1 cellular context compared by ENCODE assay signal in genomic region chr7:69674701-69675182, GRCh38.
A peak's percentile ranks its signal among the peaks of the same experiment; 100 is the strongest.
TF ChIP-seq lines count a peak whose summit lies in the region.

No MANE protein-coding gene starts in this region.

TF ChIP-seq in GM12878, 131 proteins besides CTCF, POLR2A, EP300 and RAD21 (continued from another document):
- TF ChIP-seq SPI1 (IDR thresholded peaks at IDR 0.05; ENCODE audit: borderline replicate concordance, insufficient read depth, low read depth, low read length) (peak; percentile 43; the same call in 1 of the 2 replicates), SIN3A (IDR thresholded peaks at IDR 0.05; ENCODE audit: low read depth, low read length) (no peak), CEBPZ (IDR thresholded peaks at IDR 0.05; ENCODE audit: low read depth, low read length) (no peak), CBFB (IDR thresholded peaks at IDR 0.05; ENCODE audit: low read depth) (peak; percentile 51; the same call in 1 of the 2 replicates), RELB (IDR thresholded peaks at IDR 0.05; ENCODE audit: low read depth) (peak; percentile 96), ETV6 (conservative IDR thresholded peaks at IDR 0.05 in 1 of 2, IDR thresholded peaks at IDR 0.05 in 1 of 2; ENCODE audit: borderline replicate concordance in 1 of 2, low read depth in 1 of 2) (peak in 1 of 2 experiments; percentile 22; a peak in 1 of 4 replicates), EED (IDR thresholded peaks at IDR 0.05; ENCODE audit: low read depth) (peak; percentile 86), FOXK2 (IDR thresholded peaks at IDR 0.05) (no peak), SKIL (IDR thresholded peaks at IDR 0.05; ENCODE audit: low read depth, poor library complexity, severe bottlenecking) (peak; percentile 34), PKNOX1 (IDR thresholded peaks at IDR 0.05) (peak; percentile 96), USF2 (IDR thresholded peaks at IDR 0.05; ENCODE audit: borderline replicate concordance, low read depth, low read length) (no peak), NBN (IDR thresholded peaks at IDR 0.05) (peak; percentile 83), DPF2 (IDR thresholded peaks at IDR 0.05) (peak; percentile 81), ATF7 (IDR thresholded peaks at IDR 0.05; ENCODE audit: low read depth) (peak; percentile 53), MTA2 (IDR thresholded peaks at IDR 0.05; ENCODE audit: low read depth) (peak; percentile 78), MEF2B (IDR thresholded peaks at IDR 0.05; ENCODE audit: partially characterized antibody, poor library complexity, severe bottlenecking) (peak; percentile 30), NKRF (conservative IDR thresholded peaks at IDR 0.05) (0 out of 2 replicates have a peak, but pooled peaks have one; percentile 36), RELA (IDR thresholded peaks at IDR 0.05; ENCODE audit: borderline replicate concordance, partially characterized antibody) (peak; percentile 37), CREM (IDR thresholded peaks at IDR 0.05; ENCODE audit: low read depth) (no peak; the same call in 1 of the 2 replicates), RUNX3 (IDR thresholded peaks at IDR 0.05; ENCODE audit: low read length) (peak; percentile 94), IKZF1 (conservative IDR thresholded peaks at IDR 0.05) (peak; percentile 87), ZNF687 (IDR thresholded peaks at IDR 0.05) (0 out of 2 replicates have a peak, but pooled peaks have one; percentile 13), YY1 (IDR thresholded peaks at IDR 0.05; ENCODE audit: low read depth, low read length) (0 out of 2 replicates have a peak, but pooled peaks have one; percentile 26), NR2F1 (conservative IDR thresholded peaks at IDR 0.05) (peak; percentile 90), BRCA1 (IDR thresholded peaks at IDR 0.05; ENCODE audit: low read depth, low read length) (no peak), ATF2 (IDR thresholded peaks at IDR 0.05; ENCODE audit: low read length) (0 out of 2 replicates have a peak, but pooled peaks have one; percentile 44), MLLT1 (IDR thresholded peaks at IDR 0.05) (peak; percentile 72; the same call in 1 of the 2 replicates), RBBP5 (conservative IDR thresholded peaks at IDR 0.05) (no peak), NFIC (IDR thresholded peaks at IDR 0.05; ENCODE audit: low read depth, low read length) (peak; percentile 44; the same call in 1 of the 2 replicates), ZBED1 (IDR thresholded peaks at IDR 0.05; ENCODE audit: borderline replicate concordance) (0 out of 2 replicates have a peak, but pooled peaks have one; percentile 56), SIX5 (IDR thresholded peaks at IDR 0.05; ENCODE audit: low read depth, low read length, severe bottlenecking) (no peak), JUNB (IDR thresholded peaks at IDR 0.05) (0 out of 2 replicates have a peak, but pooled peaks have one; percentile 3), CREB1 (IDR thresholded peaks at IDR 0.05; ENCODE audit: low read depth) (no peak)
TF ChIP-seq in GM12878: peak in this region for 33.
